25 cellular contexts compared by ENCODE assay signal in the genomic region with DNA sequence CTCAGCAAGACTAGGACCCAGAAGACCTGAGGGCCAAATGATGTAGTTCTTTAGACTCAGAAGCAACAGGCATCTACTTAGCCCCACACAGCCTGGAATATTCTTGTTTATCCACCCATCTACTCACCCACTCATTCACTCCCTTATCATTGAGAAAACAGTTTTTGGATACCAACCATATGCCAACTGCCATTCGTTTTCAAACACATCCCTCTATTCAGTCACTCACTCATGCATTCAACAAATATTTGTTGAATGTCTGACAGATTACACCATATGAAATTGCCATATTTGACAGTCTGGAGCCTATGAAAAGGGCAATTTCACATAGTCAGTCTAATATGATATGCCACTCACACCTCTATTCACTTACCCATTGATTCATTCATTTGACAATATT.
"Had no signal": no experiment of that assay in that cellular context is flagged by ENCODE, and none has a peak within 500 bp of the region (broad histone marks: within the 10 kb centered on the region; RNA-seq: fewer than 3 reads in every experiment).

No MANE protein-coding gene starts in this region.

- H3K27ac ChIP-seq: esophagus squamous epithelium, lower lobe of right lung, neutrophil, parathyroid adenoma, prostate gland, sigmoid colon, spleen, testis, tibial artery had no signal

- ATAC-seq: effector memory CD8-positive, alpha-beta T cell; left ventricle myocardium superior; lower lobe of right lung; natural killer cell; right cardiac atrium; stimulated activated memory B cell treated with anti-CD40 and anti-IgM and Interleukin-4, amounts not matched to agents 10 μg/mL and 1 μg/mL and 100 μg/mL, for 72 hours; stimulated activated naive CD8-positive, alpha-beta T cell treated with anti-CD3 and anti-CD28 coated beads, Interleukin-15, Interleukin-2, amounts not matched to agents 100 U/mL and 50 U/mL, for 24 hours had no signal

- H3K4me1 ChIP-seq: lower lobe of right lung, parathyroid adenoma, prostate gland, sigmoid colon, testis, tibial artery had no signal

- H3K4me3 ChIP-seq: esophagus squamous epithelium, lower lobe of right lung, prostate gland, sigmoid colon, spleen, testis, tibial artery had no signal

- H3K9me3 ChIP-seq: esophagus squamous epithelium, lower lobe of right lung, neutrophil, prostate gland, sigmoid colon, spleen, testis, tibial artery had no signal

- H3K36me3 ChIP-seq: esophagus squamous epithelium, lower lobe of right lung, neutrophil, prostate gland, sigmoid colon, tibial artery had no signal

- H3K27me3 ChIP-seq: sigmoid colon, testis, tibial artery had no signal

- FAIRE-seq: endometrium had no signal

- DNase-seq: cortex of kidney; effector memory CD8-positive, alpha-beta T cell; erythroblast; esophagus squamous epithelium; foreskin melanocyte; hypothalamus; immature natural killer cell; islet precursor cell; kidney glomerular epithelial cell; left ventricle myocardium superior; lower lobe of right lung; natural killer cell; right cardiac atrium; sigmoid colon; spleen; stimulated activated CD4-positive, alpha-beta T cell treated with anti-CD3 and anti-CD28 coated beads, Interleukin-4, amount 100 ng/mL, for 4 hours; stimulated activated naive CD8-positive, alpha-beta T cell treated with anti-CD3 and anti-CD28 coated beads, Interleukin-15, Interleukin-2, amounts not matched to agents 100 U/mL and 50 U/mL, for 24 hours; substantia nigra; testis; tibial artery had no signal
